ENCODE assay signal across 9 cellular contexts in the genomic region with DNA sequence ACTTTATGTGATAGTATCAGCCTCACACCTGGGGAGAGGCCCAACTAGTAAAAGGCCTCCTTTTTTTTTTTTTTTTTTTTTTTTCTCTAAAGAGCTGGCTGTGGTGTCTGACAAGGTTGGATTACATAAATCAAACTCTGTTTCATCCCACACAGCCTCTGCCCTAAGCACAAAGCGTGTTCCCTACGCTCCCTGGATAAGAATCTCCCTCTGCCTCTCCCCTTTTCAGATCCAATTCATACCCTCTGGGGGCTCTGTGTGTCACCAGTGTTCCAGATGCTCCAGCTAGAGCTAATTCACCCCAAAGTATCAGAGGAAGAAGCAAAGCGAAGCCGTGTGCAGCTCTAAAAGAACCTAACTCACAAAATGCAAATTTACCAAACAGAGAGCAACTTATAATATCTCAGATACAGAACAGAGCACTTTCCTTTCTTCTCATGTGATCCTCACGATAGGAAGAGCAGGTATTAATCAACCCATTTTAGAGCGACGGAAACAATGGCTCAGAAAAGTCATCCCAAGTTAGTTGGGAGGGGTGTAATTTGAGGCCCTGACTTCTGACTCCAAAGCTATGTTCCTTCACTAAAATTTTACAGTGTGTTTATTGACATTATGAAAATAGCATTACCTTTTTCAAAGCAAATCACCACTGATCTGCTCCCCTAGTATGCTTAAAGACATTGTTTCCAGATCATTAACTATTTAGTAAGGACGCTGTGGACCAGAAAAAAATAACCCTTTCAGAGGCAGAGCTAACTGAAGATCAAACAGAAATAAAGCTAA.
DNase-seq lines count a peak whose midpoint lies in the region; ATAC-seq lines count a peak whose summit lies in the region.
"Had no signal": no experiment of that assay in that cellular context is flagged by ENCODE, and none has a peak within 500 bp of the region (broad histone marks: within the 10 kb centered on the region; RNA-seq: fewer than 3 reads in every experiment).

No MANE protein-coding gene starts in this region.

- H3K36me3 ChIP-seq in adipocyte (ENCODE audit: control insufficient read depth, insufficient read depth, low read length, severe bottlenecking), result no peaks in the 10 kb centered on the region

- peak overlapping the region; percentile 28 for H3K27ac Mint-ChIP-seq in T-helper 1 cell treated with Interleukin-12 subunit alpha and Interleukin-12 subunit beta and Interleukin-4 antibody, amounts not matched to agents 30 μg/mL and 1 μg/mL, for 36 hours
- H3K27ac Mint-ChIP-seq in stimulated activated effector memory CD8-positive, alpha-beta T cell treated with anti-CD3 and anti-CD28 coated beads, Interleukin-12 subunit alpha, Interleukin-12 subunit beta, amount 100 ng/mL, for 72 hours, result peak overlapping the region; percentile 98

- H3K4me1 ChIP-seq in adipocyte (ENCODE audit: control insufficient read depth, insufficient read depth, low read length), result peaks cover 57% of the 10 kb centered on the region

- no peak overlapping the region for H3K4me3 Mint-ChIP-seq in T-helper 1 cell treated with Interleukin-12 subunit alpha and Interleukin-12 subunit beta and Interleukin-4 antibody, amounts not matched to agents 30 μg/mL and 1 μg/mL, for 36 hours
- H3K4me3 Mint-ChIP-seq in stimulated activated effector memory CD8-positive, alpha-beta T cell treated with anti-CD3 and anti-CD28 coated beads, Interleukin-12 subunit alpha, Interleukin-12 subunit beta, amount 100 ng/mL, for 72 hours, result no peak overlapping the region

- ATAC-seq in HG02885 (IDR thresholded peaks at IDR 0.05; ENCODE audit: poor library complexity, unreplicated experiment), result peak; percentile 44
- ATAC-seq in stimulated activated effector memory CD8-positive, alpha-beta T cell treated with anti-CD3 and anti-CD28 coated beads, Interleukin-12 subunit alpha, Interleukin-12 subunit beta, amount 100 ng/mL, for 72 hours, result no peak
- ATAC-seq in HG02610 (IDR thresholded peaks at IDR 0.05; ENCODE audit: unreplicated experiment), result no peak
- ATAC-seq: HCT116 had no signal

- no peak overlapping the region for H3K4me3 ChIP-seq in adipocyte (ENCODE audit: low read length)

- no peak overlapping the region for H3K9ac ChIP-seq in adipocyte (ENCODE audit: low read length)

- no peaks in the 10 kb centered on the region for H3K9me3 ChIP-seq in adipocyte (ENCODE audit: control insufficient read depth, low read length)

- no peaks in the 10 kb centered on the region for H3K27me3 ChIP-seq in adipocyte (replicated peaks; ENCODE audit: control insufficient read depth, insufficient read depth, low read length)

- H3K27me3 Mint-ChIP-seq in T-helper 1 cell treated with Interleukin-12 subunit alpha and Interleukin-12 subunit beta and Interleukin-4 antibody, amounts not matched to agents 30 μg/mL and 1 μg/mL, for 36 hours (ENCODE audit: low read depth), result peaks cover 5% of the 10 kb centered on the region

- no peaks in the 10 kb centered on the region for H3K9me3 Mint-ChIP-seq in T-helper 1 cell treated with Interleukin-12 subunit alpha and Interleukin-12 subunit beta and Interleukin-4 antibody, amounts not matched to agents 30 μg/mL and 1 μg/mL, for 36 hours
- no peaks in the 10 kb centered on the region for H3K9me3 Mint-ChIP-seq in stimulated activated effector memory CD8-positive, alpha-beta T cell treated with anti-CD3 and anti-CD28 coated beads, Interleukin-12 subunit alpha, Interleukin-12 subunit beta, amount 100 ng/mL, for 72 hours

- peaks cover 77% of the 10 kb centered on the region for H3K4me1 Mint-ChIP-seq in T-helper 1 cell treated with Interleukin-12 subunit alpha and Interleukin-12 subunit beta and Interleukin-4 antibody, amounts not matched to agents 30 μg/mL and 1 μg/mL, for 36 hours (ENCODE audit: low read depth)
- H3K4me1 Mint-ChIP-seq in stimulated activated effector memory CD8-positive, alpha-beta T cell treated with anti-CD3 and anti-CD28 coated beads, Interleukin-12 subunit alpha, Interleukin-12 subunit beta, amount 100 ng/mL, for 72 hours, result peaks cover 53% of the 10 kb centered on the region

- peaks cover 27% of the 10 kb centered on the region for H3K36me3 Mint-ChIP-seq in T-helper 1 cell treated with Interleukin-12 subunit alpha and Interleukin-12 subunit beta and Interleukin-4 antibody, amounts not matched to agents 30 μg/mL and 1 μg/mL, for 36 hours (ENCODE audit: low read depth)
- peaks cover 31% of the 10 kb centered on the region for H3K36me3 Mint-ChIP-seq in stimulated activated effector memory CD8-positive, alpha-beta T cell treated with anti-CD3 and anti-CD28 coated beads, Interleukin-12 subunit alpha, Interleukin-12 subunit beta, amount 100 ng/mL, for 72 hours

- DNase-seq in T-helper 1 cell (no peak), adipocyte (ENCODE audit: low read depth) (peak; percentile 48), inferior parietal cortex (ENCODE audit: extremely low spot score) (no peak), NCI-H1694 treated with DMSO at 0.1 percent for 48 hours (lab: John Stamatoyannopoulos, UW) (no peak)
- DNase-seq in stimulated activated effector memory CD8-positive, alpha-beta T cell treated with anti-CD3 and anti-CD28 coated beads, Interleukin-12 subunit alpha, Interleukin-12 subunit beta, amount 100 ng/mL, for 72 hours (ENCODE audit: low spot score in 2 of 2), result no peak
